Comparison of ENCODE assay signal across 8 cellular contexts in the genomic region with DNA sequence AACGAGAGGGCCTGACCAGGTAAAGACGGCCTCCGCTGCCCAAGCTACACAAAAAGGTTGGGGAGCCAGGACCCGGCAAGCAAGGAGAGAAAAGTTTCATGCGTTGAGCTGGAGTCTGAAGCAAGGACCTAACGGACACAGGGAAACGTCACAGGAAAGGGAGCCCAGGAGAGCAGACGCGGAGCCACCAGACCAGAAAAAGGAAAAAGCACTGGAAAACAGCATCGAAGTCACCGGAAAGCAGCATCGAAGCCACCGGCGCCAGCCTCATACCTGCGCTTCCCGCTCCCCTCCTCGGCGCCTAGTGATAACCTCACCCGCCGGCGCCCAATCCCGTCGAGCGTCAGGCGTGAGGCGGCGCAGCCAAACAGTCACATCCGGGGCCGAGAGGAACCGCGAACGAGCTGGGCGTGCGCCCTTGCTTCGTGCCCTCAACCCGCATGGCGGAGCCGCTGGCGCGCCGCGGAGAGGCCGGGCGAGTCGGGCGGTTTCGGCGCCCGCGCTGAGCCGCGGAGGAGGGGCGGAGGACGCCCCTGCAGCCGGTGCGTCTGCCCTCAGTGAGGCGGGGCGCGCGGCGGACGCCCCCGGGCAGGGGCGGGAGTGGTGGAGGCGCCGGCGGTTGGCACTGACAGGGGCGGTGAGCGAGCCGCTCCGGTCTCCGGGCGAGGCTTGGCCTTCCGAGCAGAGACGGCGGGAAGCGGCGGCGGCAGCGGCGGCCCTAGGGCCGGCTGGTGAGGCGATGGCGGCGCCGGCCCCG. TPM values are rescaled to one million over a fixed set of nuclear protein-coding genes. Genes with fewer than 3 reads are reported as not detected.
DNase-seq lines count a peak whose midpoint lies in the region; ATAC-seq and TF ChIP-seq lines count a peak whose summit lies in the region.

A gene with protein sequence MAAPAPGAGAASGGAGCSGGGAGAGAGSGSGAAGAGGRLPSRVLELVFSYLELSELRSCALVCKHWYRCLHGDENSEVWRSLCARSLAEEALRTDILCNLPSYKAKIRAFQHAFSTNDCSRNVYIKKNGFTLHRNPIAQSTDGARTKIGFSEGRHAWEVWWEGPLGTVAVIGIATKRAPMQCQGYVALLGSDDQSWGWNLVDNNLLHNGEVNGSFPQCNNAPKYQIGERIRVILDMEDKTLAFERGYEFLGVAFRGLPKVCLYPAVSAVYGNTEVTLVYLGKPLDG (plus strand): TSS at position 415 of the 757 bp plus-strand sequence. CDS start 325 bp downstream, at position 740.
WDR53 (minus strand) TSS at position 309 of the 757 bp plus-strand sequence. CDS start 7,079 bp downstream, outside the sequence.

- peaks cover 66% of the 10 kb centered on the region for H3K79me2 ChIP-seq in SU-DHL-6 (ENCODE audit: insufficient read depth, low read length)

- no peaks in the 10 kb centered on the region for H3F3A ChIP-seq in SU-DHL-6 (ENCODE audit: insufficient read depth)

- POLR2A ChIA-PET in activated naive CD8-positive, alpha-beta T cell treated with anti-CD3 and anti-CD28 coated beads, Interleukin-2, amount 10 ng/mL, durations not matched to agents 7 days and 5 days (lab: Charles Lee) = interaction anchor here (0.6 to 2.0 kb wide), 22 partner anchors 11 to 374 kb away, joined by 3 to 11 read pairs (median 5); partner anchors contain the start of genes CEP19, DYNLT2B, NCBP2 and NRROS

- H3K9me2 ChIP-seq in SU-DHL-6 (replicated peaks; ENCODE audit: insufficient read depth, low read length) = no peaks in the 10 kb centered on the region

- H3K9me3 ChIP-seq in SU-DHL-6 (ENCODE audit: insufficient read depth, low read length) = no peaks in the 10 kb centered on the region
- no peaks in the 10 kb centered on the region for H3K9me3 ChIP-seq in thyroid gland

- peak within 1 kb of the TSS; percentile 71 for H3K4me2 ChIP-seq in SU-DHL-6 (ENCODE audit: low read depth, low read length, poor library complexity, severe bottlenecking)

- H3K9me3 Mint-ChIP-seq in activated naive CD8-positive, alpha-beta T cell treated with anti-CD3 and anti-CD28 coated beads, Interleukin-2, amount 10 ng/mL, durations not matched to agents 7 days and 5 days = no peaks in the 10 kb centered on the region
- no peaks in the 10 kb centered on the region for H3K9me3 Mint-ChIP-seq in osteocyte (ENCODE audit: unreplicated experiment)

- H3K36me3 ChIP-seq in SU-DHL-6 (ENCODE audit: low read length) (no peaks in the 10 kb centered on the region), thyroid gland (no peaks in the 10 kb centered on the region)

- H3K27me3 ChIP-seq in SU-DHL-6 (ENCODE audit: low read length) = no peaks in the 10 kb centered on the region
- H3K27me3 ChIP-seq in thyroid gland = no peaks in the 10 kb centered on the region

- H3K27me3 Mint-ChIP-seq in activated naive CD8-positive, alpha-beta T cell treated with anti-CD3 and anti-CD28 coated beads, Interleukin-2, amount 10 ng/mL, durations not matched to agents 7 days and 5 days = no peaks in the 10 kb centered on the region
- no peaks in the 10 kb centered on the region for H3K27me3 Mint-ChIP-seq in osteocyte (ENCODE audit: unreplicated experiment)

- 0% methylated on average over 7 to 16 of the region's 87 CpGs for WGBS in thyroid gland, 2 donors

- ATAC-seq in HG02763 (IDR thresholded peaks at IDR 0.05; ENCODE audit: unreplicated experiment) = peak; percentile 90
- peak; percentile 95 for ATAC-seq in activated naive CD8-positive, alpha-beta T cell treated with anti-CD3 and anti-CD28 coated beads, Interleukin-2, amount 10 ng/mL, durations not matched to agents 7 days and 5 days (ENCODE audit: low read depth)

- peaks cover 3% of the 10 kb centered on the region for H3K36me3 Mint-ChIP-seq in activated naive CD8-positive, alpha-beta T cell treated with anti-CD3 and anti-CD28 coated beads, Interleukin-2, amount 10 ng/mL, durations not matched to agents 7 days and 5 days
- peaks cover 2% of the 10 kb centered on the region for H3K36me3 Mint-ChIP-seq in osteocyte (ENCODE audit: unreplicated experiment)

- intact Hi-C loops in head of caudate nucleus (cut with DNase I) = loop anchor here (5.0 kb wide), 1 partner anchor 136 kb away; the partner anchor contains the start of gene UBXN7
- intact Hi-C loops in thyroid gland (cut with DNase I) = no loop called here

- TF ChIP-seq CTCF in GM12875 (IDR thresholded peaks at IDR 0.05; ENCODE audit: borderline replicate concordance, insufficient read depth, low read depth, low read length) (no peak), SU-DHL-6 (IDR thresholded peaks at IDR 0.05; ENCODE audit: insufficient read depth, low read length, poor library complexity, severe bottlenecking) (no peak), osteocyte (IDR thresholded peaks at IDR 0.05) (no peak), thyroid gland (IDR thresholded peaks at IDR 0.05) (no peak)

- no peaks in the 10 kb centered on the region for H4K20me1 ChIP-seq in SU-DHL-6 (ENCODE audit: low read depth, low read length)

- peak in 1 of 2 donors; percentile 74 for TF ChIP-seq POLR2A in thyroid gland (IDR thresholded peaks at IDR 0.05)

- H3K4me1 ChIP-seq in thyroid gland = peaks cover 12 to 16% of the 10 kb centered on the region in 2 donors

- peak; percentile 97 to 99 (median 99) for DNase-seq in NCI-H1417 (lab: John Stamatoyannopoulos, UW)
- DNase-seq in activated naive CD8-positive, alpha-beta T cell treated with anti-CD3 and anti-CD28 coated beads, Interleukin-2, amount 10 ng/mL, durations not matched to agents 7 days and 5 days = peak; percentile 97
- peak; percentile 86 to 98 (median 95) for DNase-seq in head of caudate nucleus
- peak; percentile 98 for DNase-seq in osteocyte (ENCODE audit: extremely low spot score, unreplicated experiment)
- DNase-seq in thyroid gland = peak; percentile 96 to 97

- H3K9ac ChIP-seq in SU-DHL-6 (ENCODE audit: low read length) = peak within 1 kb of the TSS; percentile 93

- H3K4me3 Mint-ChIP-seq in activated naive CD8-positive, alpha-beta T cell treated with anti-CD3 and anti-CD28 coated beads, Interleukin-2, amount 10 ng/mL, durations not matched to agents 7 days and 5 days = peak within 1 kb of the TSS; percentile 99
- H3K4me3 Mint-ChIP-seq in osteocyte (ENCODE audit: unreplicated experiment) = peak within 1 kb of the TSS; percentile 94

- H3K4me3 ChIP-seq in GM12875 (ENCODE audit: low read depth, low read length) (peak within 1 kb of the TSS; percentile 100), SU-DHL-6 (ENCODE audit: insufficient read depth, low read length, poor library complexity, severe bottlenecking) (peak within 1 kb of the TSS; percentile 98), thyroid gland (replicated peaks in 1 of 3) (peak within 1 kb of the TSS; percentile 37 to 86 (median 81))

- H3K27ac ChIP-seq in SU-DHL-6 (ENCODE audit: low read depth, low read length) (peak within 1 kb of the TSS; percentile 47), thyroid gland (peak within 1 kb of the TSS in 2 of 3 donors; percentile 52 to 54)

- peak within 1 kb of the TSS; percentile 92 for H2AFZ ChIP-seq in SU-DHL-6 (ENCODE audit: low read depth, low read length, severe bottlenecking)

- peak within 1 kb of the TSS; percentile 98 for H3K27ac Mint-ChIP-seq in activated naive CD8-positive, alpha-beta T cell treated with anti-CD3 and anti-CD28 coated beads, Interleukin-2, amount 10 ng/mL, durations not matched to agents 7 days and 5 days
- peak within 1 kb of the TSS; percentile 90 for H3K27ac Mint-ChIP-seq in osteocyte (ENCODE audit: unreplicated experiment)

- peaks cover 33% of the 10 kb centered on the region for H3K4me1 Mint-ChIP-seq in activated naive CD8-positive, alpha-beta T cell treated with anti-CD3 and anti-CD28 coated beads, Interleukin-2, amount 10 ng/mL, durations not matched to agents 7 days and 5 days
- H3K4me1 Mint-ChIP-seq in osteocyte (ENCODE audit: unreplicated experiment) = peaks cover 22% of the 10 kb centered on the region

RNA-seq across cellular contexts. Expression of the first gene that starts in this region (rescaled TPM):
- total RNA-seq in activated naive CD8-positive, alpha-beta T cell treated with anti-CD3 and anti-CD28 coated beads, Interleukin-2, amount 10 ng/mL, durations not matched to agents 7 days and 5 days = 10 to 100 TPM; 12.3 to 13.0 TPM
- total RNA-seq in osteocyte = 7.8 and 8.2 TPM in 2 replicates
- total RNA-seq in thyroid gland = 1 to 10 TPM; 4.0 to 8.9 (median 5.7) TPM

RNA-seq across cellular contexts. Expression of gene WDR53, which starts in this region (rescaled TPM):
- 10 to 100 TPM; 20.0 to 20.4 TPM for total RNA-seq in activated naive CD8-positive, alpha-beta T cell treated with anti-CD3 and anti-CD28 coated beads, Interleukin-2, amount 10 ng/mL, durations not matched to agents 7 days and 5 days
- total RNA-seq in osteocyte = 15.4 and 16.5 TPM in 2 replicates
- total RNA-seq in thyroid gland = 10 to 100 TPM in 1 of 4 donors, 1 to 10 TPM in 3; 3.7 to 13.0 (median 4.4) TPM

Comparison
In these comparisons a context has a peak if more than half of its experiments do, and no peak if none do; other contexts are left out.
1. Peak in every context shown above with its lines: DNase-seq, ATAC-seq, H3K4me3 ChIP-seq and H3K27ac ChIP-seq.